In genomic region chrX:23784487-23785301, GRCh38 we compare ENCODE assay signal across 1 cellular context.
TF ChIP-seq lines count a peak whose summit lies in the region.

No MANE protein-coding gene starts in this region.

TF ChIP-seq in GM23338, 12 proteins besides CTCF, POLR2A, EP300 and RAD21 (continued from another document):
- TF ChIP-seq, protein P1, sequence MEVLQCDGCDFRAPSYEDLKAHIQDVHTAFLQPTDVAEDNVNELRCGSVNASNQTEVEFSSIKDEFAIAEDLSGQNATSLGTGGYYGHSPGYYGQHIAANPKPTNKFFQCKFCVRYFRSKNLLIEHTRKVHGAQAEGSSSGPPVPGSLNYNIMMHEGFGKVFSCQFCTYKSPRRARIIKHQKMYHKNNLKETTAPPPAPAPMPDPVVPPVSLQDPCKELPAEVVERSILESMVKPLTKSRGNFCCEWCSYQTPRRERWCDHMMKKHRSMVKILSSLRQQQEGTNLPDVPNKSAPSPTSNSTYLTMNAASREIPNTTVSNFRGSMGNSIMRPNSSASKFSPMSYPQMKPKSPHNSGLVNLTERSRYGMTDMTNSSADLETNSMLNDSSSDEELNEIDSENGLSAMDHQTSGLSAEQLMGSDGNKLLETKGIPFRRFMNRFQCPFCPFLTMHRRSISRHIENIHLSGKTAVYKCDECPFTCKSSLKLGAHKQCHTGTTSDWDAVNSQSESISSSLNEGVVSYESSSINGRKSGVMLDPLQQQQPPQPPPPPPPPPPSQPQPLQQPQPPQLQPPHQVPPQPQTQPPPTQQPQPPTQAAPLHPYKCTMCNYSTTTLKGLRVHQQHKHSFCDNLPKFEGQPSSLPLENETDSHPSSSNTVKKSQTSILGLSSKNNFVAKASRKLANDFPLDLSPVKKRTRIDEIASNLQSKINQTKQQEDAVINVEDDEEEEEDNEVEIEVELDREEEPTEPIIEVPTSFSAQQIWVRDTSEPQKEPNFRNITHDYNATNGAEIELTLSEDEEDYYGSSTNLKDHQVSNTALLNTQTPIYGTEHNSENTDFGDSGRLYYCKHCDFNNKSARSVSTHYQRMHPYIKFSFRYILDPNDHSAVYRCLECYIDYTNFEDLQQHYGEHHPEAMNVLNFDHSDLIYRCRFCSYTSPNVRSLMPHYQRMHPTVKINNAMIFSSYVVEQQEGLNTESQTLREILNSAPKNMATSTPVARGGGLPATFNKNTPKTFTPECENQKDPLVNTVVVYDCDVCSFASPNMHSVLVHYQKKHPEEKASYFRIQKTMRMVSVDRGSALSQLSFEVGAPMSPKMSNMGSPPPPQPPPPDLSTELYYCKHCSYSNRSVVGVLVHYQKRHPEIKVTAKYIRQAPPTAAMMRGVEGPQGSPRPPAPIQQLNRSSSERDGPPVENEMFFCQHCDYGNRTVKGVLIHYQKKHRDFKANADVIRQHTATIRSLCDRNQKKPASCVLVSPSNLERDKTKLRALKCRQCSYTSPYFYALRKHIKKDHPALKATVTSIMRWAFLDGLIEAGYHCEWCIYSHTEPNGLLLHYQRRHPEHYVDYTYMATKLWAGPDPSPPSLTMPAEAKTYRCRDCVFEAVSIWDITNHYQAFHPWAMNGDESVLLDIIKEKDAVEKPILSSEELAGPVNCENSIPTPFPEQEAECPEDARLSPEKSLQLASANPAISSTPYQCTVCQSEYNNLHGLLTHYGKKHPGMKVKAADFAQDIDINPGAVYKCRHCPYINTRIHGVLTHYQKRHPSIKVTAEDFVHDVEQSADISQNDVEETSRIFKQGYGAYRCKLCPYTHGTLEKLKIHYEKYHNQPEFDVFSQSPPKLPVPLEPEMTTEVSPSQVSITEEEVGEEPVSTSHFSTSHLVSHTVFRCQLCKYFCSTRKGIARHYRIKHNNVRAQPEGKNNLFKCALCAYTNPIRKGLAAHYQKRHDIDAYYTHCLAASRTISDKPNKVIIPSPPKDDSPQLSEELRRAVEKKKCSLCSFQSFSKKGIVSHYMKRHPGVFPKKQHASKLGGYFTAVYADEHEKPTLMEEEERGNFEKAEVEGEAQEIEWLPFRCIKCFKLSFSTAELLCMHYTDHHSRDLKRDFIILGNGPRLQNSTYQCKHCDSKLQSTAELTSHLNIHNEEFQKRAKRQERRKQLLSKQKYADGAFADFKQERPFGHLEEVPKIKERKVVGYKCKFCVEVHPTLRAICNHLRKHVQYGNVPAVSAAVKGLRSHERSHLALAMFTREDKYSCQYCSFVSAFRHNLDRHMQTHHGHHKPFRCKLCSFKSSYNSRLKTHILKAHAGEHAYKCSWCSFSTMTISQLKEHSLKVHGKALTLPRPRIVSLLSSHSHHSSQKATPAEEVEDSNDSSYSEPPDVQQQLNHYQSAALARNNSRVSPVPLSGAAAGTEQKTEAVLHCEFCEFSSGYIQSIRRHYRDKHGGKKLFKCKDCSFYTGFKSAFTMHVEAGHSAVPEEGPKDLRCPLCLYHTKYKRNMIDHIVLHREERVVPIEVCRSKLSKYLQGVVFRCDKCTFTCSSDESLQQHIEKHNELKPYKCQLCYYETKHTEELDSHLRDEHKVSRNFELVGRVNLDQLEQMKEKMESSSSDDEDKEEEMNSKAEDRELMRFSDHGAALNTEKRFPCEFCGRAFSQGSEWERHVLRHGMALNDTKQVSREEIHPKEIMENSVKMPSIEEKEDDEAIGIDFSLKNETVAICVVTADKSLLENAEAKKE (CRISPR knock-in tag; IDR thresholded peaks at IDR 0.05): no peak
- TF ChIP-seq CREB1 (CRISPR knock-in tag; IDR thresholded peaks at IDR 0.05; ENCODE audit: low read depth): no peak
